ENCODE assay signal across 1 cellular context in the genomic region with DNA sequence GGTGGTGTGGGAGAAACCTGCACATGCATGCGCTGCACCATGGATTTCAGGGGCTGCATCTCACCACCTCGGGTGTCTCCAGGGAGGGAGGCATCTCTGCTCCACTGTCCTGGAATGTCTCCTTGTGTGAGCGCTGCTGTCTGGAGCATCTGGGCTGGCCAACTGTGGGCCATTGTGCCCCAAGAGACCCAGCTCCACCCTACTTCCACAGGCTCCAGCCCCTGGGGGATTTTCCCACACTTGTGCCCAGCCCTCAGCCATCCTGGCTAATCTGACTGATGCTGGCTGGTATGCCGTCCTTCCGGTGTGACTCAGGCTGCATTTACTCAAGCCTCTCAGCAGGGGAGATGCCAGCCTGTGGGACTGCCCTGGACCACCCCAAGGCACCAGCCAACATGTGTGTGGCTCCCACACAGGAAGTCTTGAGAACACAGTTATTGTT.
TF ChIP-seq lines count a peak whose summit lies in the region.

No MANE protein-coding gene starts in this region.

TF ChIP-seq in HEK293, 187 proteins besides CTCF, POLR2A, EP300 and RAD21 (continued from another document):
- TF ChIP-seq, protein P1, sequence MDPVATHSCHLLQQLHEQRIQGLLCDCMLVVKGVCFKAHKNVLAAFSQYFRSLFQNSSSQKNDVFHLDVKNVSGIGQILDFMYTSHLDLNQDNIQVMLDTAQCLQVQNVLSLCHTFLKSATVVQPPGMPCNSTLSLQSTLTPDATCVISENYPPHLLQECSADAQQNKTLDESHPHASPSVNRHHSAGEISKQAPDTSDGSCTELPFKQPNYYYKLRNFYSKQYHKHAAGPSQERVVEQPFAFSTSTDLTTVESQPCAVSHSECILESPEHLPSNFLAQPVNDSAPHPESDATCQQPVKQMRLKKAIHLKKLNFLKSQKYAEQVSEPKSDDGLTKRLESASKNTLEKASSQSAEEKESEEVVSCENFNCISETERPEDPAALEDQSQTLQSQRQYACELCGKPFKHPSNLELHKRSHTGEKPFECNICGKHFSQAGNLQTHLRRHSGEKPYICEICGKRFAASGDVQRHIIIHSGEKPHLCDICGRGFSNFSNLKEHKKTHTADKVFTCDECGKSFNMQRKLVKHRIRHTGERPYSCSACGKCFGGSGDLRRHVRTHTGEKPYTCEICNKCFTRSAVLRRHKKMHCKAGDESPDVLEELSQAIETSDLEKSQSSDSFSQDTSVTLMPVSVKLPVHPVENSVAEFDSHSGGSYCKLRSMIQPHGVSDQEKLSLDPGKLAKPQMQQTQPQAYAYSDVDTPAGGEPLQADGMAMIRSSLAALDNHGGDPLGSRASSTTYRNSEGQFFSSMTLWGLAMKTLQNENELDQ (tag by site-specific recombination; IDR thresholded peaks at IDR 0.05; ENCODE audit: low read depth) = no peak
